ENCODE assay signal across 2 cellular contexts in the genomic region with DNA sequence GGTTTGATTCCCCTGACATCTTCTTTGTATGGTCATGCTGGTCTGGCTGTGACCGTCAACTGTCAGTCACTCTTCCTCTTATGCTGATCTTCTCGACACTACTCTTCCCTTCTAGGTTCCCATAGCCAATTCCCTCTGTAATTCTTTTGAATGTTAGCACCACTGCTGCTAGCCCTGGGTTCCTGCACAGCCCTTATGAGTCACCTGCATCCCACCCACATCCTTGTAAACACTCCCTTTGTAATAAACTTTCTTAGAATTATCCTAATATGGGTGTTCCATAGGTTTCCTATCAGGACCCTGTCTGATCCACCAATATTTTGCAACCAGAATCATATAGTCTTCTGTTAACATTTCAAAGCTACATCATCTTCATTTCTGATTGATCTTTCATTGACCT.
TF ChIP-seq lines count a peak whose summit lies in the region.

No MANE protein-coding gene starts in this region.

TF ChIP-seq in IMR-90, 13 proteins besides CTCF, POLR2A, EP300 and RAD21:
- TF ChIP-seq RFX5 (IDR thresholded peaks at IDR 0.05; ENCODE audit: low read depth, low read length) (no peak), RCOR1 (IDR thresholded peaks at IDR 0.05; ENCODE audit: insufficient replicate concordance, low read length) (no peak), SMC3 (IDR thresholded peaks at IDR 0.05; ENCODE audit: low read depth, low read length) (no peak), BHLHE40 (IDR thresholded peaks at IDR 0.05; ENCODE audit: low read depth, low read length) (no peak), FOS (IDR thresholded peaks at IDR 0.05; ENCODE audit: low read depth, low read length) (no peak), CHD1 (IDR thresholded peaks at IDR 0.05; ENCODE audit: low read depth, low read length) (no peak), MXI1 (IDR thresholded peaks at IDR 0.05; ENCODE audit: borderline replicate concordance, low read depth, low read length) (no peak), MAFK (IDR thresholded peaks at IDR 0.05; ENCODE audit: low read depth, low read length) (no peak), CEBPB (IDR thresholded peaks at IDR 0.05; ENCODE audit: low read depth, low read length) (no peak), MAZ (IDR thresholded peaks at IDR 0.05; ENCODE audit: borderline replicate concordance, low read depth, low read length) (no peak), NFE2L2 (IDR thresholded peaks at IDR 0.05; ENCODE audit: low read depth, low read length) (no peak)
- TF ChIP-seq, protein P1, sequence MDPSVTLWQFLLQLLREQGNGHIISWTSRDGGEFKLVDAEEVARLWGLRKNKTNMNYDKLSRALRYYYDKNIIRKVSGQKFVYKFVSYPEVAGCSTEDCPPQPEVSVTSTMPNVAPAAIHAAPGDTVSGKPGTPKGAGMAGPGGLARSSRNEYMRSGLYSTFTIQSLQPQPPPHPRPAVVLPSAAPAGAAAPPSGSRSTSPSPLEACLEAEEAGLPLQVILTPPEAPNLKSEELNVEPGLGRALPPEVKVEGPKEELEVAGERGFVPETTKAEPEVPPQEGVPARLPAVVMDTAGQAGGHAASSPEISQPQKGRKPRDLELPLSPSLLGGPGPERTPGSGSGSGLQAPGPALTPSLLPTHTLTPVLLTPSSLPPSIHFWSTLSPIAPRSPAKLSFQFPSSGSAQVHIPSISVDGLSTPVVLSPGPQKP (IDR thresholded peaks at IDR 0.05; ENCODE audit: borderline replicate concordance, low read depth, low read length): no peak
- TF ChIP-seq, protein P2, sequence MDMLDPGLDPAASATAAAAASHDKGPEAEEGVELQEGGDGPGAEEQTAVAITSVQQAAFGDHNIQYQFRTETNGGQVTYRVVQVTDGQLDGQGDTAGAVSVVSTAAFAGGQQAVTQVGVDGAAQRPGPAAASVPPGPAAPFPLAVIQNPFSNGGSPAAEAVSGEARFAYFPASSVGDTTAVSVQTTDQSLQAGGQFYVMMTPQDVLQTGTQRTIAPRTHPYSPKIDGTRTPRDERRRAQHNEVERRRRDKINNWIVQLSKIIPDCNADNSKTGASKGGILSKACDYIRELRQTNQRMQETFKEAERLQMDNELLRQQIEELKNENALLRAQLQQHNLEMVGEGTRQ (IDR thresholded peaks at IDR 0.05; ENCODE audit: low read depth, low read length): no peak
TF ChIP-seq in IMR-90: peak in this region for 0.

TF ChIP-seq in HepG2, 621 proteins besides CTCF, POLR2A, EP300 and RAD21:
- TF ChIP-seq FOSL2 (CRISPR knock-in tag; IDR thresholded peaks at IDR 0.05): peak; percentile 74
- no peak for TF ChIP-seq FOXJ3 (CRISPR knock-in tag; IDR thresholded peaks at IDR 0.05; ENCODE audit: borderline replicate concordance)
- no peak for TF ChIP-seq FOXP1 (IDR thresholded peaks at IDR 0.05)
- 0 out of 2 replicates have a peak, but pooled peaks have one; percentile 6 for TF ChIP-seq FOXP1 (CRISPR knock-in tag; IDR thresholded peaks at IDR 0.05)
